In genomic region chr10:79425074-79425532, GRCh38 we compare ENCODE assay signal across 13 cellular contexts. TPM values are rescaled to one million over a fixed set of nuclear protein-coding genes. Genes with fewer than 3 reads are reported as not detected.
A peak's percentile ranks its signal among the peaks of the same experiment; 100 is the strongest.
DNase-seq lines count a peak whose midpoint lies in the region; ATAC-seq and TF ChIP-seq lines count a peak whose summit lies in the region.
"Had no signal": no experiment of that assay in that cellular context is flagged by ENCODE, and none has a peak within 500 bp of the region (broad histone marks: within the 10 kb centered on the region; RNA-seq: fewer than 3 reads in every experiment).

No MANE protein-coding gene starts in this region.

- peak overlapping the region; percentile 73 for H2BK120ac ChIP-seq in IMR-90 (ENCODE audit: low read depth, low read length)
- no peak overlapping the region for H2BK120ac ChIP-seq in mesenchymal stem cell (ENCODE audit: low read depth, low read length)

- WGBS in IMR-90 (ENCODE audit: extremely low coverage in 2 of 2, insufficient read length in 1 of 2), 2 experiments, result no CpG with 5 or more reads among the region's 5 CpGs
- WGBS in mesenchymal stem cell, result 78% methylated on average over 5 of the region's 5 CpGs

- POLR2A ChIA-PET in IMR-90 (lab: Charles Lee; ENCODE audit: unreplicated experiment), result no interaction called here

- peak overlapping the region; percentile 84; the same call in 1 of the 2 replicates for H2AK5ac ChIP-seq in IMR-90 (ENCODE audit: low read depth, low read length)
- peak overlapping the region; percentile 44 for H2AK5ac ChIP-seq in mesenchymal stem cell (ENCODE audit: low read length, severe bottlenecking)

- H2BK15ac ChIP-seq in IMR-90 (ENCODE audit: low read depth, low read length) (peak overlapping the region; percentile 25; the same call in 2 of the 3 replicates), mesenchymal stem cell (ENCODE audit: low read depth, poor library complexity, severe bottlenecking) (no peak overlapping the region)

- dilution Hi-C loops in IMR-90 (cut with HindIII; ENCODE audit: low sequenced_read_pairs, unreplicated experiment), result no loop called here

- peak overlapping the region; percentile 48 for H3K4me2 ChIP-seq in IMR-90 (ENCODE audit: low read depth, low read length)
- H3K4me2 ChIP-seq in mesenchymal stem cell (ENCODE audit: low read length, poor library complexity, severe bottlenecking), result no peak overlapping the region

- peaks cover 37 to 65% of the 10 kb centered on the region in 2 experiments for H3K79me1 ChIP-seq in IMR-90 (ENCODE audit: low read depth in 1 of 2, low read length in 2 of 2)
- H3K79me1 ChIP-seq in mesenchymal stem cell (replicated peaks; ENCODE audit: low read length, poor library complexity, severe bottlenecking), result peaks cover 25% of the 10 kb centered on the region

- peak overlapping the region; percentile 66; the same call in 1 of the 2 replicates for H3K18ac ChIP-seq in IMR-90 (ENCODE audit: low read depth, low read length)
- peak overlapping the region; percentile 25 to 46 for H3K18ac ChIP-seq in mesenchymal stem cell (ENCODE audit: low read depth in 1 of 2, low read length in 2 of 2)

- H2AFZ ChIP-seq in IMR-90 (replicated peaks; ENCODE audit: low read length, poor library complexity), result peak overlapping the region; percentile 63
- no peak overlapping the region for H2AFZ ChIP-seq in mesenchymal stem cell (ENCODE audit: low read depth, low read length)
- H2AFZ ChIP-seq: GM23248 had no signal

- H2BK20ac ChIP-seq in IMR-90 (ENCODE audit: low read depth, low read length), result 0 out of 2 replicates have a peak overlapping the region, but pooled peaks have one; percentile 34

- TF ChIP-seq RAD21 in IMR-90 (IDR thresholded peaks at IDR 0.05; ENCODE audit: low read length), result no peak

- H3K9ac ChIP-seq in IMR-90 (ENCODE audit: low read depth, low read length) (no peak overlapping the region), mesenchymal stem cell (ENCODE audit: low read length) (peak overlapping the region; percentile 63), stomach smooth muscle (ENCODE audit: low read length in 2 of 2) (peak overlapping the region; percentile 29 to 39)
- H3K9ac ChIP-seq: GM23248 had no signal

- H3K9me3 ChIP-seq in IMR-90 (ENCODE audit: control insufficient read depth, insufficient read depth, low read length) (no peaks in the 10 kb centered on the region), mesenchymal stem cell (ENCODE audit: control insufficient read depth, low read length) (no peaks in the 10 kb centered on the region), stomach smooth muscle (ENCODE audit: control insufficient read depth in 2 of 2, low read length in 2 of 2) (no peaks in the 10 kb centered on the region)

- H3K56ac ChIP-seq in IMR-90 (ENCODE audit: extremely low read depth, insufficient read depth, low read length), result no peak overlapping the region

- peak overlapping the region in 1 of 2 experiments; percentile 78; a peak in 2 of 4 replicates for H4K8ac ChIP-seq in IMR-90 (ENCODE audit: low read depth in 2 of 2, low read length in 2 of 2)
- peak overlapping the region; percentile 55 for H4K8ac ChIP-seq in mesenchymal stem cell (ENCODE audit: low read length)

- peak overlapping the region in 1 of 2 experiments; percentile 74 for H2BK12ac ChIP-seq in mesenchymal stem cell (ENCODE audit: low read length in 2 of 2)

- H3K14ac ChIP-seq in IMR-90 (replicated peaks; ENCODE audit: low read depth, low read length) (peak overlapping the region; percentile 54; the same call in 1 of the 2 replicates), mesenchymal stem cell (ENCODE audit: low read length in 2 of 2) (peak overlapping the region in 1 of 2 experiments; percentile 53)

- no peak overlapping the region for H2AK9ac ChIP-seq in IMR-90 (replicated peaks; ENCODE audit: low read depth, low read length, poor library complexity)

- no peak for DNase-seq in IMR-90
- no peak for DNase-seq in mesenchymal stem cell
- no peak for DNase-seq in GM19238 (ENCODE audit: insufficient read length, low spot score)
- no peak for DNase-seq in nucleus accumbens (lab: John Stamatoyannopoulos, UW)
- DNase-seq: activated CD4-positive, CD25-positive, alpha-beta regulatory T cell; activated naive CD4-positive, alpha-beta T cell; NCI-H1048; NCI-H82 had no signal

- H3K23ac ChIP-seq in IMR-90 (ENCODE audit: low read depth, low read length), result peak overlapping the region; percentile 71; the same call in 1 of the 2 replicates
- H3K23ac ChIP-seq in mesenchymal stem cell (ENCODE audit: low read length in 2 of 2), result peak overlapping the region in 1 of 2 experiments; percentile 77

- TF ChIP-seq POLR2A in IMR-90 (IDR thresholded peaks at IDR 0.05; ENCODE audit: low read depth, low read length), result no peak

- in situ Hi-C loops in IMR-90 (cut with MboI; ENCODE audit: low sequenced_read_pairs), result no loop called here

- TF ChIP-seq CTCF in IMR-90 (conservative IDR thresholded peaks at IDR 0.05; ENCODE audit: low read depth, low read length), result no peak

- H4K91ac ChIP-seq in IMR-90 (ENCODE audit: insufficient read depth, low read depth, low read length) (peak overlapping the region; percentile 66), mesenchymal stem cell (ENCODE audit: low read length) (peak overlapping the region; percentile 25)

- peak overlapping the region; percentile 68 for H4K5ac ChIP-seq in IMR-90 (ENCODE audit: low read depth, low read length)

- H2BK5ac ChIP-seq in IMR-90 (ENCODE audit: low read depth, low read length, poor library complexity, severe bottlenecking), result peak overlapping the region; percentile 77
- H2BK5ac ChIP-seq in mesenchymal stem cell (ENCODE audit: low read depth, low read length, poor library complexity, severe bottlenecking), result no peak overlapping the region

- H3K4me1 ChIP-seq in IMR-90 (ENCODE audit: control insufficient read depth, insufficient read depth, low read length), result peaks cover 43% of the 10 kb centered on the region
- peaks cover 26% of the 10 kb centered on the region for H3K4me1 ChIP-seq in mesenchymal stem cell (ENCODE audit: control insufficient read depth, insufficient read depth, low read depth, low read length)
- H3K4me1 ChIP-seq in stomach smooth muscle (ENCODE audit: control insufficient read depth, insufficient read depth, low read length), result peaks cover 58% of the 10 kb centered on the region

- BruUV-seq in IMR-90 (replicated peaks; lab: Mats Ljungman, UMichigan), result no TSS peak

- ATAC-seq in IMR-90 (ENCODE audit: low read depth) (no peak), esophagus mucosa (peak; percentile 13), GM18858 (IDR thresholded peaks at IDR 0.05; ENCODE audit: unreplicated experiment) (no peak), HG03045 (IDR thresholded peaks at IDR 0.05; ENCODE audit: unreplicated experiment) (no peak)

- intact Hi-C loops in IMR-90 (cut with micrococcal nuclease), result no loop called here

- H3K36me3 ChIP-seq in IMR-90 (ENCODE audit: control insufficient read depth, insufficient read depth, low read length), result peaks cover 34% of the 10 kb centered on the region
- H3K36me3 ChIP-seq in mesenchymal stem cell (ENCODE audit: control insufficient read depth in 1 of 2, insufficient read depth in 2 of 2, low read depth in 1 of 2, low read length in 2 of 2), result peaks cover 41 to 75% of the 10 kb centered on the region in 2 experiments
- peaks cover 16 to 26% of the 10 kb centered on the region in 2 donors for H3K36me3 ChIP-seq in stomach smooth muscle (ENCODE audit: control insufficient read depth in 2 of 2, insufficient read depth in 2 of 2, low read length in 2 of 2)

- H4K20me1 ChIP-seq in IMR-90 (ENCODE audit: insufficient read depth, low read length), result peaks cover 30% of the 10 kb centered on the region; the same call in 1 of the 2 replicates

- CTCF ChIA-PET in IMR-90 (lab: Yijun Ruan, JAX), result interaction anchor here (0.5 to 1.7 kb wide), 3 partner anchors 16 to 43 kb away, joined by 3 to 6 read pairs (median 4); no protein-coding TSS in a partner anchor

- H3K4ac ChIP-seq in IMR-90 (ENCODE audit: low read depth, low read length) (peak overlapping the region; percentile 72), mesenchymal stem cell (ENCODE audit: low read depth in 1 of 2, low read length in 2 of 2) (no peak overlapping the region)

- no peak overlapping the region for H3K4me3 ChIP-seq in IMR-90 (ENCODE audit: insufficient read depth, low read depth, low read length)
- peak overlapping the region in 1 of 2 experiments; percentile 27 for H3K4me3 ChIP-seq in mesenchymal stem cell (ENCODE audit: insufficient read depth in 1 of 2, low read depth in 1 of 2, low read length in 2 of 2)
- H3K4me3 ChIP-seq in stomach smooth muscle (ENCODE audit: low read length in 2 of 2), result peak overlapping the region in 1 of 2 donors; percentile 47
- H3K4me3 ChIP-seq: GM23248 had no signal

- peak overlapping the region; percentile 79 for H3K27ac ChIP-seq in IMR-90 (ENCODE audit: insufficient read depth, low read length)
- H3K27ac ChIP-seq in mesenchymal stem cell (ENCODE audit: low read length, poor library complexity, severe bottlenecking), result peak overlapping the region; percentile 61
- H3K27ac ChIP-seq in stomach smooth muscle (ENCODE audit: low read length), result peak overlapping the region; percentile 75

- H3K27me3 ChIP-seq in IMR-90 (ENCODE audit: control insufficient read depth, insufficient read depth, low read length) (no peaks in the 10 kb centered on the region), mesenchymal stem cell (ENCODE audit: control insufficient read depth in 1 of 2, insufficient read depth in 1 of 2, low read length in 2 of 2) (no peaks in the 10 kb centered on the region), stomach smooth muscle (ENCODE audit: control insufficient read depth in 1 of 2, insufficient read depth in 2 of 2, low read length in 2 of 2) (no peaks in the 10 kb centered on the region)

- peaks cover 42% of the 10 kb centered on the region for H3K9me1 ChIP-seq in IMR-90 (ENCODE audit: insufficient read depth, low read length)

TF ChIP-seq in IMR-90, 13 proteins besides CTCF, POLR2A, EP300 and RAD21 (continues in another document):
- TF ChIP-seq MAZ (IDR thresholded peaks at IDR 0.05; ENCODE audit: borderline replicate concordance, low read depth, low read length) (no peak), MXI1 (IDR thresholded peaks at IDR 0.05; ENCODE audit: borderline replicate concordance, low read depth, low read length) (no peak), ELK1 (IDR thresholded peaks at IDR 0.05; ENCODE audit: borderline replicate concordance, low read depth, low read length) (no peak)

RNA-seq across cellular contexts. Expression of gene ZCCHC24, which starts 20.3 kb away (rescaled TPM):
- total RNA-seq in IMR-90 (2012; rRNA removed) (12.2 and 15.1 TPM in 2 replicates), esophagus mucosa (3.3 TPM)
- 25.9 and 29.9 TPM in 2 replicates for polyA plus RNA-seq in IMR-90 (2012; rRNA removed)
- polyA plus RNA-seq in IMR-90 (2012; cell fraction: cytosol; rRNA removed), result 19.8 and 29.3 TPM in 2 replicates
- 22.4 and 28.3 TPM in 2 replicates for polyA plus RNA-seq in IMR-90 (2012; cell fraction: nucleus; rRNA removed; ENCODE audit: low replicate concordance)
- 47.4 TPM for polyA plus RNA-seq in mesenchymal stem cell (2013, experiment 1 of 2)
- 49.0 TPM for polyA plus RNA-seq in mesenchymal stem cell (2013, experiment 2 of 2)
